Comparison of ENCODE assay signal across 11 cellular contexts in the genomic region with DNA sequence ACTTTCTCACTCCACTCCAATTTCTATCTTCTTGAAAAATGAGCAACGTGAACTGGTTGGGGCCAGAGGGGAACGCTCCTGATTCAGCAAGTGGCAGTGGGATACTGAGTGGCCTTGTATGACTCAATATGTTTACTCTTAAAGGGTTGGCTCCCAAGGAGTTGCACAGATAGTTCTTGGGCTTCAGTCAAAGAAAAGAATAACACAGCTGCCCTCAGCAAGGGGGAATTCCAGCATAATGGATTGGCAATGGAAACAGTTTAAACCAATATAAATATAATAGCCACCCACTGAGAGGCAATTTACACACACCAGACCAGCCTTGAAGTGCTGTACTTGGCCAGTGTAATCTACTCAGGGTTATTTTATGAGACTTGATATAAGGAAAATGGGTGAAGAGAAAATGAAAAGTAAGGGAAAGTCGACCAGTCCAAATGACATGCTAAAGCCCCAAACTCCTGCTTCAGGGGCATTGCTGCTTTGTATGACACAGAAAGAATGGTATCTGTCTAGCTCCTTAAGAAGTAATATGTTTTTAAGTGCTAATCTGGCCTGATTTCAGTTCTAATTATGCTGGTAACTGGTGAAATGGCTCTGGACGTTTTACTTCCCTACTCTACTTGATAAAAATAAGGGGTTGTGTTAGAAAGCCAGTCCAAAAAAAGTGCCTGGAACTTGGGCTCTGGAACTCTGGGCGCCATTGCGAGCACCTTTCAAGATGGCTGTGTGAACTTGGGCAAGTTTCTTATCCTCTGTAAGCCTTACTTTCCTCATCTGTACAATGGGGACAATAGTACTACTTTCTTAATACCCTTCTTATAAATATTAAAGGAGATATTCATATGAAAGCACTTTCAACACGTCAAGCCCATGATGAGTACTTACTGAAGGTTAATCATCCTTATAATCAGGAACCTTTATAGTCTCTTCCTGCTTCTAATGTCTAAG.
DNase-seq lines count a peak whose midpoint lies in the region; TF ChIP-seq lines count a peak whose summit lies in the region.
"Had no signal": no experiment of that assay in that cellular context is flagged by ENCODE, and none has a peak within 500 bp of the region (broad histone marks: within the 10 kb centered on the region; RNA-seq: fewer than 3 reads in every experiment).

No MANE protein-coding gene starts in this region.

- no peaks in the 10 kb centered on the region for H3K36me3 ChIP-seq in tibial nerve

- no peaks in the 10 kb centered on the region for H3K36me3 Mint-ChIP-seq in activated CD4-positive, alpha-beta T cell treated with anti-CD3 and anti-CD28 coated beads, Interleukin-2, amount 10 ng/mL, durations not matched to agents 7 days and 5 days (ENCODE audit: low read depth)

- H3K4me3 ChIP-seq in astrocyte of the spinal cord (ENCODE audit: low read depth, low read length) (no peak overlapping the region), tibial nerve (no peak overlapping the region)
- H3K4me3 ChIP-seq: K562 had no signal

- H3K27me3 ChIP-seq in tibial nerve = no peaks in the 10 kb centered on the region

- peak; percentile 12 for DNase-seq in NCI-H2196 (lab: John Stamatoyannopoulos, UW; ENCODE audit: unreplicated experiment)
- DNase-seq in NCI-H2196 treated with DMSO at 0.1 percent for 48 hours (lab: John Stamatoyannopoulos, UW; ENCODE audit: unreplicated experiment) = no peak
- peak; percentile 98 for DNase-seq in astrocyte of the spinal cord (ENCODE audit: low read depth, low spot score)
- DNase-seq in islet precursor cell = peak; percentile 67
- DNase-seq in tibial nerve (ENCODE audit: low spot score in 2 of 2) = peak; percentile 39 to 67
- no peak for DNase-seq in activated CD4-positive, alpha-beta T cell treated with anti-CD3 and anti-CD28 coated beads, Interleukin-2, amount 10 ng/mL, durations not matched to agents 7 days and 5 days
- no peak for DNase-seq in activated CD4-positive, alpha-beta T cell treated with anti-CD3 and anti-CD28 coated beads for 4 hours
- DNase-seq in KBM-7 = no peak
- DNase-seq: activated naive CD4-positive, alpha-beta T cell had no signal

- TF ChIP-seq CTCF in astrocyte of the spinal cord (IDR thresholded peaks at IDR 0.05; ENCODE audit: low read depth, low read length) (no peak), tibial nerve (IDR thresholded peaks at IDR 0.05) (no peak)

- H3K4me1 Mint-ChIP-seq in activated CD4-positive, alpha-beta T cell treated with anti-CD3 and anti-CD28 coated beads, Interleukin-2, amount 10 ng/mL, durations not matched to agents 7 days and 5 days = no peaks in the 10 kb centered on the region

- TF ChIP-seq EP300 in tibial nerve (IDR thresholded peaks at IDR 0.05) = peak in 1 of 2 donors; percentile 72

- H3K4me1 ChIP-seq in tibial nerve = peaks cover 0 to 15% (median 0%) of the 10 kb centered on the region in 4 donors

- no peak for TF ChIP-seq POLR2A in tibial nerve (IDR thresholded peaks at IDR 0.05)

- H3K27ac Mint-ChIP-seq in activated CD4-positive, alpha-beta T cell treated with anti-CD3 and anti-CD28 coated beads, Interleukin-2, amount 10 ng/mL, durations not matched to agents 7 days and 5 days = no peak overlapping the region
- H3K27ac Mint-ChIP-seq: mesothelial cell of epicardium had no signal

- peaks cover 0 to 6% (median 0%) of the 10 kb centered on the region in 4 donors for H3K9me3 ChIP-seq in tibial nerve

- POLR2A ChIA-PET in activated CD4-positive, alpha-beta T cell treated with anti-CD3 and anti-CD28 coated beads, Interleukin-2, amount 10 ng/mL, durations not matched to agents 7 days and 5 days (lab: Charles Lee) = no interaction called here

- no peak overlapping the region for H3K4me3 Mint-ChIP-seq in activated CD4-positive, alpha-beta T cell treated with anti-CD3 and anti-CD28 coated beads, Interleukin-2, amount 10 ng/mL, durations not matched to agents 7 days and 5 days
- H3K4me3 Mint-ChIP-seq: mesothelial cell of epicardium had no signal

- no peaks in the 10 kb centered on the region for H3K27me3 Mint-ChIP-seq in activated CD4-positive, alpha-beta T cell treated with anti-CD3 and anti-CD28 coated beads, Interleukin-2, amount 10 ng/mL, durations not matched to agents 7 days and 5 days

- H3K27ac ChIP-seq in tibial nerve = peak overlapping the region in 2 of 4 donors; percentile 39 to 86

- H3K9me3 Mint-ChIP-seq in activated CD4-positive, alpha-beta T cell treated with anti-CD3 and anti-CD28 coated beads, Interleukin-2, amount 10 ng/mL, durations not matched to agents 7 days and 5 days = no peaks in the 10 kb centered on the region

- in situ Hi-C loops in astrocyte of the spinal cord (cut with HindIII; ENCODE audit: low sequenced_read_pairs) = no loop called here
- in situ Hi-C loops in KBM-7 (cut with MboI; ENCODE audit: low pct_unique_long_range_greater_than_20kb, low sequenced_read_pairs) = no loop called here

- CTCF ChIA-PET in activated CD4-positive, alpha-beta T cell treated with anti-CD3 and anti-CD28 coated beads, Interleukin-2, amount 10 ng/mL, durations not matched to agents 7 days and 5 days (lab: Charles Lee) = no interaction called here

- 46 to 51% methylated on average over 7 of the region's 7 CpGs for WGBS in tibial nerve, 2 donors

Comparison
In these comparisons a context has a peak if more than half of its experiments do, and no peak if none do; other contexts are left out.
1. DNase-seq: peak in NCI-H2196 (single experiment), astrocyte of the spinal cord (single experiment), islet precursor cell (single experiment) and tibial nerve (2 of 2); none in NCI-H2196 treated with DMSO at 0.1 percent for 48 hours (single experiment), activated CD4-positive, alpha-beta T cell treated with anti-CD3 and anti-CD28 coated beads, Interleukin-2, amount 10 ng/mL, durations not matched to agents 7 days and 5 days (single experiment), activated CD4-positive, alpha-beta T cell treated with anti-CD3 and anti-CD28 coated beads for 4 hours (0 of 2) and KBM-7 (single experiment).